In genomic region chr6:159720708-159721107, GRCh38 we compare ENCODE assay signal across 1 cellular context.
TF ChIP-seq lines count a peak whose summit lies in the region.

No MANE protein-coding gene starts in this region.

TF ChIP-seq in Ishikawa, 13 proteins besides CTCF, POLR2A, EP300 and RAD21 (continued from another document):
- TF ChIP-seq TAF1 (IDR thresholded peaks at IDR 0.05; ENCODE audit: low read depth) (no peak), REST (IDR thresholded peaks at IDR 0.05; ENCODE audit: low read depth) (no peak)
